Comparison of ENCODE assay signal across 17 cellular contexts in genomic region chr22:44372611-44373010, GRCh38. TPM values are rescaled to one million over a fixed set of nuclear protein-coding genes. Genes with fewer than 3 reads are reported as not detected.
DNase-seq lines count a peak whose midpoint lies in the region; ATAC-seq, FAIRE-seq and TF ChIP-seq lines count a peak whose summit lies in the region.
"Had no signal": no experiment of that assay in that cellular context is flagged by ENCODE, and none has a peak within 500 bp of the region (broad histone marks: within the 10 kb centered on the region; RNA-seq: fewer than 3 reads in every experiment).

No MANE protein-coding gene starts in this region.

- no peak for TF ChIP-seq EP300 in K562 (IDR thresholded peaks at IDR 0.05; ENCODE audit: low read length)

- ATAC-seq in Right ventricle myocardium superior (ENCODE audit: poor library complexity): no peak
- ATAC-seq in K562: no peak

- H3K9me3 ChIP-seq in right atrium auricular region (peaks cover 0 to 29% of the 10 kb centered on the region in 2 donors), K562 (replicated peaks; ENCODE audit: control insufficient read depth, insufficient read depth, low read depth, low read length) (no peaks in the 10 kb centered on the region)

- no peak for FAIRE-seq in K562 (lab: Jason Lieb, UNC)
- FAIRE-seq: D721Med had no signal

- H3K4me2 ChIP-seq in K562 (ENCODE audit: insufficient read depth, low read length): no peak overlapping the region

- intact Hi-C loops in Right ventricle myocardium superior (cut with DNase I) (no loop called here), K562 (cut with micrococcal nuclease) (no loop called here), posterior vena cava (cut with DNase I) (no loop called here)

- no peak for TF ChIP-seq POLR2A in K562 (conservative IDR thresholded peaks at IDR 0.05)

- H3K4me3 ChIP-seq in right atrium auricular region (no peak overlapping the region), K562 (no peak overlapping the region)

- H3K27ac ChIP-seq in right atrium auricular region (no peak overlapping the region), K562 (ENCODE audit: extremely low read depth, low read depth, low read length) (no peak overlapping the region)
- H3K27ac ChIP-seq: HL-60 had no signal

- TF ChIP-seq CTCF in right atrium auricular region (IDR thresholded peaks at IDR 0.05): no peak
- TF ChIP-seq CTCF in K562 (IDR thresholded peaks at IDR 0.05 in 2 of 3, conservative IDR thresholded peaks at IDR 0.05 in 1 of 3; ENCODE audit: insufficient read depth in 2 of 3, low read depth in 1 of 3, low read length in 3 of 3): no peak

- CTCF ChIA-PET in K562 (lab: Yijun Ruan, JAX; ENCODE audit: low intra/inter-chr PET ratio): no interaction called here

- POLR2A ChIA-PET in K562 (lab: Yijun Ruan, JAX): interaction anchor here (0.5 to 1.6 kb wide), 2 partner anchors 14 to 1424 kb away, joined by 3 to 4 read pairs; no protein-coding TSS in a partner anchor

- H3K36me3 ChIP-seq in right atrium auricular region (no peaks in the 10 kb centered on the region), K562 (ENCODE audit: control insufficient read depth, insufficient read depth, low read length) (no peaks in the 10 kb centered on the region)

- DNase-seq in Right ventricle myocardium superior (peak; percentile 3), right atrium auricular region (ENCODE audit: low spot score) (no peak), K562 (ENCODE audit: extremely low read depth in 1 of 4, low spot score in 3 of 4) (no peak), posterior vena cava (ENCODE audit: low spot score) (peak; percentile 20), NCI-H1048 (lab: John Stamatoyannopoulos, UW) (no peak), CD1c-positive myeloid dendritic cell (ENCODE audit: extremely low spot score) (no peak), activated gamma-delta T cell treated with Interleukin-2 at 50 U/mL for 16 hours (no peak)
- DNase-seq: ACHN; C1 segment of cervical spinal cord; CD4-positive, alpha-beta memory T cell; COR-L47; DMS153; DND-41; GF-D8; HCEC 1CT had no signal

- no peak overlapping the region for H3K9ac ChIP-seq in K562 (ENCODE audit: insufficient read depth in 1 of 2, low read depth in 2 of 2, low read length in 2 of 2)

- TF ChIP-seq RAD21 in K562 (CRISPR knock-in tag; conservative IDR thresholded peaks at IDR 0.05 in 1 of 2, IDR thresholded peaks at IDR 0.05 in 1 of 2): no peak

- no peaks in the 10 kb centered on the region for H3K9me1 ChIP-seq in K562 (ENCODE audit: control insufficient read depth, insufficient read depth, low read length)

- no peaks in the 10 kb centered on the region for H4K20me1 ChIP-seq in K562 (replicated peaks; ENCODE audit: control insufficient read depth, insufficient read depth, low read length)

- H2AFZ ChIP-seq in K562 (ENCODE audit: low read depth, low read length): no peak overlapping the region

- H3K4me1 ChIP-seq in right atrium auricular region: no peaks in the 10 kb centered on the region
- H3K4me1 ChIP-seq in K562 (replicated peaks in 1 of 2; ENCODE audit: control insufficient read depth in 2 of 2, insufficient read depth in 2 of 2, low read length in 2 of 2): no peaks in the 10 kb centered on the region

- in situ Hi-C loops in K562 (cut with MboI): no loop called here

- no peaks in the 10 kb centered on the region for H3K79me2 ChIP-seq in K562 (ENCODE audit: control insufficient read depth, insufficient read depth, low read length)

- BruUV-seq in K562 (replicated peaks; lab: Mats Ljungman, UMichigan): no TSS peak

- WGBS in K562 (ENCODE audit: insufficient coverage, low coverage, missing lambda C conversion rate): 0% methylated on average over 3 of the region's 4 CpGs

- H3K27me3 ChIP-seq in right atrium auricular region (no peaks in the 10 kb centered on the region), K562 (ENCODE audit: control insufficient read depth in 2 of 2, insufficient read depth in 2 of 2, low read length in 2 of 2) (peaks cover 0 to 19% of the 10 kb centered on the region in 2 experiments; a peak in 1 of 5 replicates)

TF ChIP-seq in K562, 482 proteins besides CTCF, POLR2A, EP300 and RAD21:
- no peak for TF ChIP-seq GTF2F1 (IDR thresholded peaks at IDR 0.05; ENCODE audit: low read depth, low read length)
- TF ChIP-seq NFIC (IDR thresholded peaks at IDR 0.05): 0 out of 2 replicates have a peak, but pooled peaks have one; percentile 26

RNA-seq across cellular contexts. Expression of gene SHISAL1, which starts 59.9 kb away (rescaled TPM):
- total RNA-seq in Right ventricle myocardium superior (1.3 TPM), right atrium auricular region (1 to 10 TPM in 1 of 2 donors, under 1 TPM in 1; 0.26 to 2.0 TPM), K562 (2014; rRNA removed) (not detected in 2 replicates), K562 (2014; rRNA removed; fragmentation: Illumina TruSeq; extraction: Trizol) (not detected in 2 replicates), K562 (2015; rRNA removed; fragmentation: Illumina TruSeq; extraction: Trizol) (not detected in 2 replicates), K562 (2021) (not detected in 2 replicates), posterior vena cava (10 to 100 TPM in 1 of 2 donors, 1 to 10 TPM in 1; 9.8 to 12.7 TPM)
- not detected in 2 replicates for total RNA-seq in K562 (2011; cell fraction: chromatin; rRNA removed; ENCODE audit: low replicate concordance)
- not detected in 2 replicates for total RNA-seq in K562 (2011; cell fraction: nucleolus; rRNA removed)
- not detected in 2 replicates for total RNA-seq in K562 (2011; cell fraction: nucleoplasm; rRNA removed)
- polyA plus RNA-seq in K562 (2011; rRNA removed) (not detected in 2 replicates), K562 (2014; fragmentation: Illumina TruSeq; extraction: Trizol) (not detected in 2 replicates), K562 (2014; fragmentation: Nextera tagmentation; extraction: Ambion mirVana) (not detected), K562 (2014; rRNA removed) (not detected in 2 replicates)
- polyA plus RNA-seq in K562 (2011; cell fraction: cytosol; rRNA removed): not detected in 2 replicates
- not detected in 2 replicates for polyA plus RNA-seq in K562 (2011; cell fraction: nucleus; rRNA removed)
- 0.03 TPM in 1 of 2 replicates, not detected in the other for polyA plus RNA-seq in K562 (2012)
- polyA minus RNA-seq in K562 (2011; rRNA and poly(A)+ RNA removed): not detected in 2 replicates
- not detected in 2 replicates for polyA minus RNA-seq in K562 (2011; cell fraction: cytosol; rRNA and poly(A)+ RNA removed)
- polyA minus RNA-seq in K562 (2011; cell fraction: nucleus; rRNA and poly(A)+ RNA removed): under 0.01 TPM in 1 of 2 replicates, not detected in the other
- total RNA-seq: CD4-positive, alpha-beta memory T cell had no signal
- polyA plus RNA-seq: CD4-positive, alpha-beta memory T cell had no signal

Comparison
In these comparisons a context has a peak if more than half of its experiments do, and no peak if none do; other contexts are left out.
1. DNase-seq: peak in Right ventricle myocardium superior (single experiment) and posterior vena cava (single experiment); none in right atrium auricular region (single experiment), K562 (0 of 4), NCI-H1048 (single experiment), CD1c-positive myeloid dendritic cell (single experiment) and activated gamma-delta T cell treated with Interleukin-2 at 50 U/mL for 16 hours (single experiment).